8 cellular contexts compared by ENCODE assay signal in the genomic region with DNA sequence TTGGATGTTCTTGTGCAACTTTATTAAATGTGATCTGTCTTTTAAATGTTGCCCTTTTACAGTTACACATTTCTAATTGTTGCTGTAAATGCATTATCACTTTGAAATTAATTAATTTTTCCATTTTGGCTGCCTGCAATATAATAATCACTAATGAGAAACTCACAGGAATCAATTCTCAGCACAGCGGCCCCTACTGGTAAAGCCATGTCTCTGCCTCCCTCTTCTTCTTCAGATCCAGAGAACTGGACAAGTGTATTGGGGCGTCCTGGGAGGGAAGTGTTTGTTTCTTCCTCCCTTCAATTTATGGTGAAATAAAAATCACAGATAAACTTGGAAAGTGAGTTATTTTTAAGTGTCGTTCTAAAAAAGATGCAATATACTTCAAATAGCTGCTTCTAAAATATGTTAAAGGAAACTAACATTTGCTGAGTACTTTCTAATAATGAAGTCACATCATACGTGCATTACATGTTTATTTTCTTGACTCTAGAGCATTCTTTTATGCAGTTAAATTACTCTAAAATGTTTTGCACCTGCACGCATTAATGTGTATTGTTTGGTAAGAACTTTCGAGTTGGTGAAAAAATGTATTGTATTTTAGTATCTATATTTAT.
A peak's percentile ranks its signal among the peaks of the same experiment; 100 is the strongest.
DNase-seq lines count a peak whose midpoint lies in the region; ATAC-seq and TF ChIP-seq lines count a peak whose summit lies in the region.

No MANE protein-coding gene starts in this region.

- no peaks in the 10 kb centered on the region for H3K4me1 ChIP-seq in gastroesophageal sphincter

- no peak overlapping the region for H3K27ac ChIP-seq in gastroesophageal sphincter

- H3K27me3 ChIP-seq in gastroesophageal sphincter = no peaks in the 10 kb centered on the region

- ATAC-seq in gastroesophageal sphincter (no peak), GM18861 (IDR thresholded peaks at IDR 0.05; ENCODE audit: unreplicated experiment) (no peak)

- no peak for TF ChIP-seq EP300 in gastroesophageal sphincter (IDR thresholded peaks at IDR 0.05)

- DNase-seq in A172 (ENCODE audit: low spot score) = peak; percentile 9
- peak; percentile 17 for DNase-seq in GM12865 (ENCODE audit: low read depth)
- peak; percentile 1 for DNase-seq in NCI-H146 treated with DMSO at 0.1 percent for 48 hours (lab: John Stamatoyannopoulos, UW; ENCODE audit: unreplicated experiment)
- peak; percentile 1 for DNase-seq in activated T-cell treated with anti-CD3 and anti-CD28 coated beads for 24 hours (ENCODE audit: low read depth)
- DNase-seq in stimulated activated CD4-positive, alpha-beta T cell treated with anti-CD3 and anti-CD28 coated beads, Interleukin-12 subunit alpha, Interleukin-12 subunit beta, amount 100 ng/mL, for 48 hours (ENCODE audit: low read depth in 2 of 3, low spot score in 1 of 3) = peak in 2 of 3 donors; percentile 12 to 35
- DNase-seq in AG08395 (ENCODE audit: low spot score) = no peak

- no peaks in the 10 kb centered on the region for H3K9me3 ChIP-seq in gastroesophageal sphincter

- H3K4me3 ChIP-seq in GM12865 (ENCODE audit: low read depth, low read length) (no peak overlapping the region), gastroesophageal sphincter (no peak overlapping the region)

- peak; percentile 66 for TF ChIP-seq CTCF in GM12865 (IDR thresholded peaks at IDR 0.05; ENCODE audit: insufficient read depth, low read depth, low read length, missing control alignments)
- TF ChIP-seq CTCF in gastroesophageal sphincter (IDR thresholded peaks at IDR 0.05) = peak; percentile 63 to 79 (median 73)

- no peak for TF ChIP-seq POLR2A in gastroesophageal sphincter (IDR thresholded peaks at IDR 0.05)

- peaks cover 0 to 5% of the 10 kb centered on the region in 2 donors for H3K36me3 ChIP-seq in gastroesophageal sphincter

- WGBS in gastroesophageal sphincter (ENCODE audit: low coverage in 1 of 2), 2 donors = 51 to 72% methylated on average over 4 to 6 of the region's 6 CpGs
